ENCODE assay signal across 27 cellular contexts in the genomic region with DNA sequence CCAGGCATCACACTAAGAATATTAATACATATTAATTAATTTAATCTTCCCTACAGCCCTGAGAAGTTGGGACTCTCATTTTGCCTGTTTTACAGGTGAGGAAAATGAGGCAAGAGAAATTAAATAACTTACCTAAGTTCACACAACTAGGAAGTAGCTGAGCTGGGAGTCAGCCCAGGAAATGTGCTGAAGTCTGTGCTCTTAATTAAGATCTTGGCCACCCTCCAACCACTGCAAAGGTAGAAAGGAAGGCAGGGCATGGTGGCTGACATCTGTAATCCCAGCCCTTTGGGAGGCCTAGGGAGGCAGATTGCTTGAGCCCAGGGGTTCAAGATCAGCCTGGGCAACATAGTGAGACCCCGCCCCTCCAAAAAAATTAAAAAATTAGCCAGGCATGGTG. TPM values are rescaled to one million over a fixed set of nuclear protein-coding genes. Genes with fewer than 3 reads are reported as not detected.
DNase-seq lines count a peak whose midpoint lies in the region; ATAC-seq and TF ChIP-seq lines count a peak whose summit lies in the region.
"Had no signal": no experiment of that assay in that cellular context is flagged by ENCODE, and none has a peak within 500 bp of the region (broad histone marks: within the 10 kb centered on the region; RNA-seq: fewer than 3 reads in every experiment).

No MANE protein-coding gene starts in this region.

- intact Hi-C loops in body of pancreas (cut with DNase I) (no loop called here), lower lobe of right lung (cut with DNase I) (no loop called here), CD14-positive monocyte (cut with micrococcal nuclease) (no loop called here)

- peaks cover 0 to 5% (median 4%) of the 10 kb centered on the region in 3 donors for H3K27me3 Mint-ChIP-seq in CD14-positive monocyte (ENCODE audit: low read depth in 3 of 3)
- H3K27me3 Mint-ChIP-seq in CD8-positive, alpha-beta memory T cell = no peaks in the 10 kb centered on the region
- H3K27me3 Mint-ChIP-seq: activated CD8-positive, alpha-beta memory T cell treated with anti-CD3 and anti-CD28 coated beads, Interleukin-2, amount 10 ng/mL, durations not matched to agents 7 days and 5 days had no signal

- H3K9me3 ChIP-seq in body of pancreas (no peaks in the 10 kb centered on the region), lower lobe of right lung (no peaks in the 10 kb centered on the region)
- no peaks in the 10 kb centered on the region for H3K9me3 ChIP-seq in CD8-positive, alpha-beta memory T cell (ENCODE audit: low read length)
- H3K9me3 ChIP-seq: MG63, suprapubic skin, vagina had no signal

- POLR2A ChIA-PET in CD8-positive, alpha-beta memory T cell (lab: Charles Lee) = interaction anchor here (1.1 to 1.7 kb wide), 2 partner anchors 10 to 27 kb away, joined by 3 to 11 read pairs; no protein-coding TSS in a partner anchor

- H3K4me1 ChIP-seq in body of pancreas (peaks cover 17% of the 10 kb centered on the region), lower lobe of right lung (peaks cover 8% of the 10 kb centered on the region)
- H3K4me1 ChIP-seq in CD8-positive, alpha-beta memory T cell (ENCODE audit: insufficient read depth, low read length) = peaks cover 30% of the 10 kb centered on the region

- ATAC-seq in body of pancreas = peak; percentile 62
- ATAC-seq in lower lobe of right lung = peak; percentile 42 to 62
- ATAC-seq: activated CD8-positive, alpha-beta memory T cell treated with anti-CD3 and anti-CD28 coated beads, Interleukin-2, amount 10 ng/mL, durations not matched to agents 7 days and 5 days; GM12878; natural killer cell had no signal

- H3K27me3 ChIP-seq in body of pancreas = no peaks in the 10 kb centered on the region
- H3K27me3 ChIP-seq in lower lobe of right lung (ENCODE audit: low read depth) = no peaks in the 10 kb centered on the region
- H3K27me3 ChIP-seq in CD8-positive, alpha-beta memory T cell (ENCODE audit: insufficient read depth, low read length, poor library complexity, severe bottlenecking) = no peaks in the 10 kb centered on the region
- H3K27me3 ChIP-seq: suprapubic skin, vagina had no signal

- no peak for TF ChIP-seq POLR2A in body of pancreas (IDR thresholded peaks at IDR 0.05)

- TF ChIP-seq CTCF in body of pancreas (IDR thresholded peaks at IDR 0.05) (no peak), lower lobe of right lung (IDR thresholded peaks at IDR 0.05) (no peak), CD14-positive monocyte (IDR thresholded peaks at IDR 0.05) (no peak)

- H3K36me3 Mint-ChIP-seq in CD14-positive monocyte = no peaks in the 10 kb centered on the region
- H3K36me3 Mint-ChIP-seq in CD8-positive, alpha-beta memory T cell = no peaks in the 10 kb centered on the region
- H3K36me3 Mint-ChIP-seq: natural killer cell had no signal

- H3K4me3 Mint-ChIP-seq in CD14-positive monocyte = no peak overlapping the region
- peak overlapping the region in 2 of 7 donors; percentile 15 to 16 for H3K4me3 Mint-ChIP-seq in CD8-positive, alpha-beta memory T cell
- H3K4me3 Mint-ChIP-seq: activated CD4-positive, alpha-beta T cell treated with anti-CD3 and anti-CD28 coated beads, Interleukin-2, amount 10 ng/mL, durations not matched to agents 24 days and 14 days; activated CD8-positive, alpha-beta memory T cell treated with anti-CD3 and anti-CD28 coated beads, Interleukin-2, amount 10 ng/mL, durations not matched to agents 7 days and 5 days; B cell; natural killer cell; T-helper 1 cell treated with Interleukin-12 subunit alpha and Interleukin-12 subunit beta and Interleukin-4 antibody, amounts not matched to agents 30 μg/mL and 1 μg/mL, for 36 hours had no signal

- no peak overlapping the region for H3K27ac ChIP-seq in body of pancreas
- no peak overlapping the region for H3K27ac ChIP-seq in lower lobe of right lung
- no peak overlapping the region for H3K27ac ChIP-seq in CD8-positive, alpha-beta memory T cell (ENCODE audit: low read depth, low read length)
- H3K27ac ChIP-seq: suprapubic skin, vagina had no signal

- WGBS in body of pancreas, 2 donors = 83 to 100% methylated on average over 1 of the region's 1 CpG

- in situ Hi-C loops in G401 (cut with HindIII; ENCODE audit: low sequenced_read_pairs) = no loop called here

- H3K36me3 ChIP-seq in body of pancreas (replicated peaks in 1 of 2; ENCODE audit: insufficient read depth in 1 of 2, low read depth in 2 of 2) (no peaks in the 10 kb centered on the region), lower lobe of right lung (no peaks in the 10 kb centered on the region)
- H3K36me3 ChIP-seq in CD8-positive, alpha-beta memory T cell (ENCODE audit: insufficient read depth, low read length) = no peaks in the 10 kb centered on the region
- H3K36me3 ChIP-seq: MG63, suprapubic skin, vagina had no signal

- H3K4me1 Mint-ChIP-seq in CD14-positive monocyte = peaks cover 26% of the 10 kb centered on the region
- peaks cover 36 to 76% (median 39%) of the 10 kb centered on the region in 3 donors for H3K4me1 Mint-ChIP-seq in CD8-positive, alpha-beta memory T cell

- peak; percentile 2 for DNase-seq in NCI-H1694 treated with DMSO at 0.1 percent for 48 hours (lab: John Stamatoyannopoulos, UW)
- no peak for DNase-seq in NCI-H1694 (lab: John Stamatoyannopoulos, UW)
- peak; percentile 44 for DNase-seq in G401 (ENCODE audit: low spot score)
- peak; percentile 41 to 69 (median 60) for DNase-seq in body of pancreas
- no peak for DNase-seq in lower lobe of right lung
- DNase-seq in CD14-positive monocyte (ENCODE audit: low spot score) = no peak
- DNase-seq in CD8-positive, alpha-beta memory T cell = no peak
- DNase-seq in NCI-H226 = no peak
- DNase-seq: 8988T; activated CD4-positive, alpha-beta T cell treated with anti-CD3 and anti-CD28 coated beads, Interleukin-2, amount 10 ng/mL, durations not matched to agents 24 days and 14 days; activated CD8-positive, alpha-beta memory T cell treated with anti-CD3 and anti-CD28 coated beads, Interleukin-2, amount 10 ng/mL, durations not matched to agents 7 days and 5 days; DMS153; foreskin melanocyte; hypothalamus; islet precursor cell; mesenchymal stem cell; MG63; natural killer cell; NCI-H146; NCI-H526; right cardiac atrium; SIG-M5 had no signal

- CTCF ChIA-PET in CD8-positive, alpha-beta memory T cell (lab: Charles Lee) = interaction anchor here (0.8 to 1.5 kb wide), 4 partner anchors 14 to 80 kb away, joined by 3 to 4 read pairs (median 4); no protein-coding TSS in a partner anchor

- H3K27ac Mint-ChIP-seq in CD14-positive monocyte = no peak overlapping the region
- peak overlapping the region in 4 of 8 donors; percentile 17 to 72 (median 54) for H3K27ac Mint-ChIP-seq in CD8-positive, alpha-beta memory T cell
- H3K27ac Mint-ChIP-seq: activated CD4-positive, alpha-beta T cell treated with anti-CD3 and anti-CD28 coated beads, Interleukin-2, amount 10 ng/mL, durations not matched to agents 24 days and 14 days; activated CD8-positive, alpha-beta memory T cell treated with anti-CD3 and anti-CD28 coated beads, Interleukin-2, amount 10 ng/mL, durations not matched to agents 7 days and 5 days; B cell; natural killer cell; T-helper 1 cell treated with Interleukin-12 subunit alpha and Interleukin-12 subunit beta and Interleukin-4 antibody, amounts not matched to agents 30 μg/mL and 1 μg/mL, for 36 hours had no signal

- H3K4me3 ChIP-seq in body of pancreas = no peak overlapping the region
- no peak overlapping the region for H3K4me3 ChIP-seq in lower lobe of right lung
- no peak overlapping the region for H3K4me3 ChIP-seq in CD8-positive, alpha-beta memory T cell (ENCODE audit: low read length)
- H3K4me3 ChIP-seq: GM12878, MG63, suprapubic skin, vagina had no signal

- peaks cover 0 to 3% (median 0%) of the 10 kb centered on the region in 7 donors for H3K9me3 Mint-ChIP-seq in CD14-positive monocyte
- no peaks in the 10 kb centered on the region for H3K9me3 Mint-ChIP-seq in CD8-positive, alpha-beta memory T cell
- H3K9me3 Mint-ChIP-seq: natural killer cell had no signal

RNA-seq across cellular contexts. Expression of a gene that starts 12.9 kb away (rescaled TPM):
- 3.0 and 4.4 TPM in 2 replicates for total RNA-seq in G401 (2014; rRNA removed; shearing (Covaris generic))
- 10 to 100 TPM; 40.5 to 72.4 TPM for total RNA-seq in body of pancreas
- 82.0 TPM for total RNA-seq in lower lobe of right lung
- polyA plus RNA-seq in CD14-positive monocyte = 10 to 100 TPM; 35.1 to 35.9 TPM
- total RNA-seq in CD8-positive, alpha-beta memory T cell = 10 to 100 TPM; 65.2 to 66.8 TPM
- polyA plus RNA-seq in CD8-positive, alpha-beta memory T cell = 211 TPM

Comparison
In these comparisons a context has a peak if more than half of its experiments do, and no peak if none do; other contexts are left out.
1. DNase-seq: peak in NCI-H1694 treated with DMSO at 0.1 percent for 48 hours (single experiment), G401 (single experiment) and body of pancreas (4 of 4); none in NCI-H1694 (single experiment), lower lobe of right lung (single experiment), CD14-positive monocyte (single experiment), CD8-positive, alpha-beta memory T cell (0 of 5) and NCI-H226 (single experiment).